ENCODE assay signal across 8 cellular contexts in genomic region chr15:88476635-88477038, GRCh38. TPM values are rescaled to one million over a fixed set of nuclear protein-coding genes. Genes with fewer than 3 reads are reported as not detected.
DNase-seq lines count a peak whose midpoint lies in the region; ATAC-seq and TF ChIP-seq lines count a peak whose summit lies in the region.

No MANE protein-coding gene starts in this region.

- TF ChIP-seq CTCF in Panc1 (IDR thresholded peaks at IDR 0.05) (peak; percentile 79), endothelial cell (IDR thresholded peaks at IDR 0.05; ENCODE audit: unreplicated experiment) (peak; percentile 62)

- peaks cover 36% of the 10 kb centered on the region for H3K36me3 Mint-ChIP-seq in activated CD4-positive, alpha-beta memory T cell treated with anti-CD3 and anti-CD28 coated beads for 36 hours
- peaks cover 38% of the 10 kb centered on the region for H3K36me3 Mint-ChIP-seq in activated CD4-positive, alpha-beta memory T cell treated with anti-CD3 and anti-CD28 coated beads, Interleukin-2, amount 10 ng/mL, durations not matched to agents 7 days and 5 days (ENCODE audit: low read depth)
- H3K36me3 Mint-ChIP-seq in endothelial cell (ENCODE audit: low read depth, unreplicated experiment), result peaks cover 16% of the 10 kb centered on the region

- peaks cover 5% of the 10 kb centered on the region; the same call in 1 of the 2 replicates for H3K4me1 ChIP-seq in HUES6 (ENCODE audit: control insufficient read depth, insufficient read depth, low read length)
- no peaks in the 10 kb centered on the region for H3K4me1 ChIP-seq in Panc1 (ENCODE audit: control insufficient read depth, insufficient read depth, low read length)

- no TSS peak for BruUV-seq in Panc1 (replicated peaks; lab: Mats Ljungman, UMichigan)

- H3K4me1 Mint-ChIP-seq in activated CD4-positive, alpha-beta memory T cell treated with anti-CD3 and anti-CD28 coated beads for 36 hours (ENCODE audit: low read depth), result peaks cover 7% of the 10 kb centered on the region
- H3K4me1 Mint-ChIP-seq in activated CD4-positive, alpha-beta memory T cell treated with anti-CD3 and anti-CD28 coated beads, Interleukin-2, amount 10 ng/mL, durations not matched to agents 7 days and 5 days, result peaks cover 6% of the 10 kb centered on the region
- peaks cover 4% of the 10 kb centered on the region for H3K4me1 Mint-ChIP-seq in endothelial cell (ENCODE audit: unreplicated experiment)

- peak; percentile 50; the same call in 1 of the 2 replicates for ATAC-seq in Panc1
- no peak for ATAC-seq in GM18873 (IDR thresholded peaks at IDR 0.05; ENCODE audit: low FRiP score, unreplicated experiment)

- peaks cover 51% of the 10 kb centered on the region for H3K36me3 ChIP-seq in HUES6 (ENCODE audit: control insufficient read depth, insufficient read depth, low read length)
- H3K36me3 ChIP-seq in Panc1 (ENCODE audit: control insufficient read depth, insufficient read depth, low read length), result peaks cover 3% of the 10 kb centered on the region; the same call in 1 of the 2 replicates

- intact Hi-C loops in activated CD4-positive, alpha-beta memory T cell treated with anti-CD3 and anti-CD28 coated beads for 36 hours (cut with micrococcal nuclease), result loop anchor here (2.0 kb wide), 1 partner anchor 358 kb away; no protein-coding TSS in a partner anchor
- intact Hi-C loops in Panc1 (cut with micrococcal nuclease; ENCODE audit: unreplicated experiment), result loop anchor here (1.0 kb wide), 1 partner anchor 138 kb away; no protein-coding TSS in a partner anchor

- no peaks in the 10 kb centered on the region for H3K27me3 Mint-ChIP-seq in activated CD4-positive, alpha-beta memory T cell treated with anti-CD3 and anti-CD28 coated beads for 36 hours
- H3K27me3 Mint-ChIP-seq in activated CD4-positive, alpha-beta memory T cell treated with anti-CD3 and anti-CD28 coated beads, Interleukin-2, amount 10 ng/mL, durations not matched to agents 7 days and 5 days, result no peaks in the 10 kb centered on the region
- H3K27me3 Mint-ChIP-seq in endothelial cell (ENCODE audit: unreplicated experiment), result peaks cover 8% of the 10 kb centered on the region

- DNase-seq in activated CD4-positive, alpha-beta memory T cell treated with anti-CD3 and anti-CD28 coated beads for 36 hours, result peak; percentile 14
- no peak for DNase-seq in activated CD4-positive, alpha-beta memory T cell treated with anti-CD3 and anti-CD28 coated beads, Interleukin-2, amount 10 ng/mL, durations not matched to agents 7 days and 5 days
- DNase-seq in Panc1 (ENCODE audit: low read depth, low spot score) (no peak), endothelial cell (ENCODE audit: low spot score) (peak; percentile 32), myocyte (ENCODE audit: low read depth) (peak; percentile 67), HK-2 (ENCODE audit: unreplicated experiment) (no peak)

- H3K9me3 ChIP-seq in HUES6 (ENCODE audit: control insufficient read depth, insufficient read depth, low read depth, low read length), result no peaks in the 10 kb centered on the region
- no peaks in the 10 kb centered on the region for H3K9me3 ChIP-seq in Panc1 (ENCODE audit: control insufficient read depth, insufficient read depth, low read depth, low read length)

- CTCF ChIA-PET in activated CD4-positive, alpha-beta memory T cell treated with anti-CD3 and anti-CD28 coated beads for 36 hours (lab: Charles Lee), result interaction anchor here (0.7 kb wide), 1 partner anchor 358 kb away, joined by 3 read pairs; no protein-coding TSS in a partner anchor
- CTCF ChIA-PET in activated CD4-positive, alpha-beta memory T cell treated with anti-CD3 and anti-CD28 coated beads, Interleukin-2, amount 10 ng/mL, durations not matched to agents 7 days and 5 days (lab: Charles Lee), result interaction anchor here (0.6 to 1.5 kb wide), 4 partner anchors 10 to 358 kb away, joined by 3 to 4 read pairs (median 4); partner anchors contain the start of genes MRPL46 and MRPS11
- CTCF ChIA-PET in Panc1 (lab: Charles Lee), result interaction anchor here (0.8 kb wide), 2 partner anchors 138 to 488 kb away, joined by 3 to 4 read pairs; no protein-coding TSS in a partner anchor

- H3K27me3 ChIP-seq in HUES6 (ENCODE audit: control insufficient read depth, insufficient read depth, low read length) (no peaks in the 10 kb centered on the region), Panc1 (ENCODE audit: control insufficient read depth, insufficient read depth, low read length) (no peaks in the 10 kb centered on the region)

- H3K4me3 Mint-ChIP-seq in activated CD4-positive, alpha-beta memory T cell treated with anti-CD3 and anti-CD28 coated beads for 36 hours, result no peak overlapping the region
- no peak overlapping the region for H3K4me3 Mint-ChIP-seq in activated CD4-positive, alpha-beta memory T cell treated with anti-CD3 and anti-CD28 coated beads, Interleukin-2, amount 10 ng/mL, durations not matched to agents 7 days and 5 days
- H3K4me3 Mint-ChIP-seq in endothelial cell (ENCODE audit: unreplicated experiment), result no peak overlapping the region

- H3K27ac ChIP-seq in HUES6 (ENCODE audit: low read depth, low read length) (no peak overlapping the region), Panc1 (ENCODE audit: low read length) (no peak overlapping the region)

- H3K27ac Mint-ChIP-seq in activated CD4-positive, alpha-beta memory T cell treated with anti-CD3 and anti-CD28 coated beads for 36 hours, result no peak overlapping the region
- no peak overlapping the region for H3K27ac Mint-ChIP-seq in activated CD4-positive, alpha-beta memory T cell treated with anti-CD3 and anti-CD28 coated beads, Interleukin-2, amount 10 ng/mL, durations not matched to agents 7 days and 5 days
- H3K27ac Mint-ChIP-seq in endothelial cell (ENCODE audit: unreplicated experiment), result no peak overlapping the region

- POLR2A ChIA-PET in activated CD4-positive, alpha-beta memory T cell treated with anti-CD3 and anti-CD28 coated beads for 36 hours (lab: Charles Lee), result no interaction called here
- POLR2A ChIA-PET in activated CD4-positive, alpha-beta memory T cell treated with anti-CD3 and anti-CD28 coated beads, Interleukin-2, amount 10 ng/mL, durations not matched to agents 7 days and 5 days (lab: Charles Lee), result no interaction called here
- POLR2A ChIA-PET in Panc1 (lab: Charles Lee), result no interaction called here

- H3K9me3 Mint-ChIP-seq in activated CD4-positive, alpha-beta memory T cell treated with anti-CD3 and anti-CD28 coated beads for 36 hours, result no peaks in the 10 kb centered on the region
- no peaks in the 10 kb centered on the region for H3K9me3 Mint-ChIP-seq in activated CD4-positive, alpha-beta memory T cell treated with anti-CD3 and anti-CD28 coated beads, Interleukin-2, amount 10 ng/mL, durations not matched to agents 7 days and 5 days
- no peaks in the 10 kb centered on the region for H3K9me3 Mint-ChIP-seq in endothelial cell (ENCODE audit: unreplicated experiment)

- H3K4me3 ChIP-seq in HUES6 (ENCODE audit: low read depth, low read length), result no peak overlapping the region
- no peak overlapping the region for H3K4me3 ChIP-seq in Panc1 (ENCODE audit: low read depth in 2 of 2, low read length in 2 of 2)

- peak overlapping the region; percentile 17 for H3K9ac ChIP-seq in HUES6 (ENCODE audit: low read length)

- in situ Hi-C loops in Panc1 (cut with HindIII; ENCODE audit: low pct_unique_long_range_greater_than_20kb, low sequenced_read_pairs), result no loop called here

RNA-seq across cellular contexts. Expression of gene MRPS11, which starts 9.1 kb away (rescaled TPM):
- 10 to 100 TPM; 54.9 to 56.4 TPM for total RNA-seq in activated CD4-positive, alpha-beta memory T cell treated with anti-CD3 and anti-CD28 coated beads for 36 hours
- 10 to 100 TPM; 48.5 to 50.3 TPM for total RNA-seq in activated CD4-positive, alpha-beta memory T cell treated with anti-CD3 and anti-CD28 coated beads, Interleukin-2, amount 10 ng/mL, durations not matched to agents 7 days and 5 days
- total RNA-seq in Panc1 (2021; ENCODE audit: unreplicated experiment) (76.9 TPM), endothelial cell (ENCODE audit: unreplicated experiment) (42.9 TPM), myocyte (47.9 and 50.4 TPM in 2 replicates)
- polyA plus RNA-seq in Panc1 (2012; ENCODE audit: insufficient read length), result 82.3 TPM
- 99.2 TPM for polyA plus RNA-seq in myocyte (2012)

RNA-seq across cellular contexts. Expression of gene MRPL46, which starts 9.4 kb away (rescaled TPM):
- total RNA-seq in activated CD4-positive, alpha-beta memory T cell treated with anti-CD3 and anti-CD28 coated beads for 36 hours, result 10 to 100 TPM; 29.6 to 34.2 TPM
- total RNA-seq in activated CD4-positive, alpha-beta memory T cell treated with anti-CD3 and anti-CD28 coated beads, Interleukin-2, amount 10 ng/mL, durations not matched to agents 7 days and 5 days, result 10 to 100 TPM; 20.3 to 23.9 TPM
- total RNA-seq in Panc1 (2021; ENCODE audit: unreplicated experiment) (31.3 TPM), endothelial cell (ENCODE audit: unreplicated experiment) (21.2 TPM), myocyte (22.5 and 25.7 TPM in 2 replicates)
- polyA plus RNA-seq in Panc1 (2012; ENCODE audit: insufficient read length), result 23.9 TPM
- 24.9 TPM for polyA plus RNA-seq in myocyte (2012)

Comparison
In these comparisons a context has a peak if more than half of its experiments do, and no peak if none do; other contexts are left out.
1. DNase-seq: peak in activated CD4-positive, alpha-beta memory T cell treated with anti-CD3 and anti-CD28 coated beads for 36 hours (single experiment), endothelial cell (single experiment) and myocyte (single experiment); none in activated CD4-positive, alpha-beta memory T cell treated with anti-CD3 and anti-CD28 coated beads, Interleukin-2, amount 10 ng/mL, durations not matched to agents 7 days and 5 days (single experiment), Panc1 (single experiment) and HK-2 (single experiment).